14 cellular contexts compared by ENCODE assay signal in genomic region chr13:97391201-97391600, GRCh38.
"Had no signal": no experiment of that assay in that cellular context is flagged by ENCODE, and none has a peak within 500 bp of the region (broad histone marks: within the 10 kb centered on the region; RNA-seq: fewer than 3 reads in every experiment).

No MANE protein-coding gene starts in this region.

- H3K9me3 Mint-ChIP-seq: activated CD4-positive, alpha-beta T cell treated with anti-CD3 and anti-CD28 coated beads, Interleukin-2, amount 10 ng/mL, durations not matched to agents 24 days and 14 days; activated naive CD8-positive, alpha-beta T cell treated with anti-CD3 and anti-CD28 coated beads, Interleukin-2, amount 10 ng/mL, durations not matched to agents 7 days and 5 days; activated T-helper 1 cell treated with anti-CD3 and anti-CD28 coated beads, Interleukin-12 subunit alpha, Interleukin-12 subunit beta, Interleukin-2, Interleukin-4 antibody, amounts not matched to agents 30 ng/mL and 10 ng/mL and 1 ng/mL, durations not matched to agents 14 hours and 24 hours and 36 hours had no signal

- H3K4me3 Mint-ChIP-seq: activated CD4-positive, alpha-beta T cell treated with anti-CD3 and anti-CD28 coated beads, Interleukin-2, amount 10 ng/mL, durations not matched to agents 24 days and 14 days; activated naive CD8-positive, alpha-beta T cell treated with anti-CD3 and anti-CD28 coated beads, Interleukin-2, amount 10 ng/mL, durations not matched to agents 7 days and 5 days; activated T-helper 1 cell treated with anti-CD3 and anti-CD28 coated beads, Interleukin-12 subunit alpha, Interleukin-12 subunit beta, Interleukin-2, Interleukin-4 antibody, amounts not matched to agents 30 ng/mL and 10 ng/mL and 1 ng/mL, durations not matched to agents 14 hours and 24 hours and 36 hours had no signal

- H3K27me3 ChIP-seq: ascending aorta, colonic mucosa, foreskin keratinocyte, right lobe of liver, spleen, uterus had no signal

- H3K36me3 ChIP-seq: colonic mucosa, uterus had no signal

- H3K4me1 ChIP-seq: ascending aorta, colonic mucosa, psoas muscle, right lobe of liver, uterus had no signal

- DNase-seq: activated CD4-positive, alpha-beta T cell treated with anti-CD3 and anti-CD28 coated beads, Interleukin-2, amount 10 ng/mL, durations not matched to agents 24 days and 14 days; activated CD4-positive, CD25-positive, alpha-beta regulatory T cell; activated naive CD8-positive, alpha-beta T cell treated with anti-CD3 and anti-CD28 coated beads, Interleukin-2, amount 10 ng/mL, durations not matched to agents 7 days and 5 days; colonic mucosa; foreskin keratinocyte; head of caudate nucleus; lower lobe of right lung; midbrain; psoas muscle; right lobe of liver; spleen; uterus had no signal

- H3K9me3 ChIP-seq: ascending aorta, colonic mucosa, lower lobe of right lung, psoas muscle, right lobe of liver, spleen, uterus had no signal

- ATAC-seq: foreskin keratinocyte, lower lobe of right lung, psoas muscle, right lobe of liver had no signal

- H3K27ac Mint-ChIP-seq: activated CD4-positive, alpha-beta T cell treated with anti-CD3 and anti-CD28 coated beads, Interleukin-2, amount 10 ng/mL, durations not matched to agents 24 days and 14 days; activated naive CD8-positive, alpha-beta T cell treated with anti-CD3 and anti-CD28 coated beads, Interleukin-2, amount 10 ng/mL, durations not matched to agents 7 days and 5 days; activated T-helper 1 cell treated with anti-CD3 and anti-CD28 coated beads, Interleukin-12 subunit alpha, Interleukin-12 subunit beta, Interleukin-2, Interleukin-4 antibody, amounts not matched to agents 30 ng/mL and 10 ng/mL and 1 ng/mL, durations not matched to agents 14 hours and 24 hours and 36 hours had no signal

- H3K27ac ChIP-seq: ascending aorta, colonic mucosa, foreskin keratinocyte, lower lobe of right lung, psoas muscle, right lobe of liver, spleen, uterus had no signal

- H3K4me3 ChIP-seq: ascending aorta, colonic mucosa, lower lobe of right lung, psoas muscle, right lobe of liver, spleen, uterus had no signal

- H3K27me3 Mint-ChIP-seq: activated CD4-positive, alpha-beta T cell treated with anti-CD3 and anti-CD28 coated beads, Interleukin-2, amount 10 ng/mL, durations not matched to agents 24 days and 14 days; activated naive CD8-positive, alpha-beta T cell treated with anti-CD3 and anti-CD28 coated beads, Interleukin-2, amount 10 ng/mL, durations not matched to agents 7 days and 5 days had no signal
